8 cellular contexts compared by ENCODE assay signal in genomic region chr11:46347637-46348311, GRCh38. TPM values are rescaled to one million over a fixed set of nuclear protein-coding genes. Genes with fewer than 3 reads are reported as not detected.
DNase-seq lines count a peak whose midpoint lies in the region; ATAC-seq and TF ChIP-seq lines count a peak whose summit lies in the region.

No MANE protein-coding gene starts in this region.

- H3K4ac ChIP-seq in trophoblast cell (ENCODE audit: low read depth, low read length) = peak overlapping the region; percentile 99

- H3K9ac ChIP-seq in trophoblast cell (ENCODE audit: low read length) = peak overlapping the region; percentile 83

- peak overlapping the region; percentile 67 for H4K8ac ChIP-seq in trophoblast cell (ENCODE audit: low read depth, low read length)

- H3K36me3 ChIP-seq in H7 (replicated peaks; ENCODE audit: control insufficient read depth, insufficient read depth, low read length) (no peaks in the 10 kb centered on the region; the same call in none of the 2 replicates), trophoblast cell (ENCODE audit: control insufficient read depth in 1 of 2, insufficient read depth in 2 of 2, low read length in 2 of 2) (peaks cover 0 to 2% of the 10 kb centered on the region in 2 experiments)

- H3K4me1 ChIP-seq in trophoblast cell (ENCODE audit: control insufficient read depth in 1 of 2, insufficient read depth in 2 of 2, low read length in 2 of 2) = peaks cover 34 to 41% of the 10 kb centered on the region in 2 experiments

- peaks cover 69% of the 10 kb centered on the region for H3K4me1 Mint-ChIP-seq in activated CD4-positive, alpha-beta T cell treated with anti-CD3 and anti-CD28 coated beads, Interleukin-2, amount 10 ng/mL, durations not matched to agents 24 days and 14 days

- peak overlapping the region; percentile 97 for H3K14ac ChIP-seq in trophoblast cell (ENCODE audit: low read length)

- peak overlapping the region; percentile 80 for H3K4me3 ChIP-seq in H7 (ENCODE audit: insufficient read depth, low read depth, low read length)
- H3K4me3 ChIP-seq in fibroblast of mammary gland (ENCODE audit: control insufficient read depth, low read depth, low read length) = peak overlapping the region; percentile 81
- peak overlapping the region; percentile 92 for H3K4me3 ChIP-seq in trophoblast cell (ENCODE audit: low read depth, low read length)

- peak overlapping the region; percentile 93 for H2AK5ac ChIP-seq in trophoblast cell (ENCODE audit: low read length)

- H3K79me2 ChIP-seq in trophoblast cell (ENCODE audit: control insufficient read depth, insufficient read depth, low read length, poor library complexity) = peaks cover 20% of the 10 kb centered on the region

- no peak for TF ChIP-seq CTCF in fibroblast of mammary gland (conservative IDR thresholded peaks at IDR 0.05; ENCODE audit: control insufficient read depth, insufficient read depth, low read depth, low read length)

- no peak overlapping the region for H3K27ac ChIP-seq in trophoblast cell (ENCODE audit: low read depth, low read length)

- H2AFZ ChIP-seq in trophoblast cell (ENCODE audit: insufficient read depth, low read length, poor library complexity) = peak overlapping the region; percentile 73

- H3K36me3 Mint-ChIP-seq in activated CD4-positive, alpha-beta T cell treated with anti-CD3 and anti-CD28 coated beads, Interleukin-2, amount 10 ng/mL, durations not matched to agents 24 days and 14 days (ENCODE audit: low read depth) = peaks cover 4% of the 10 kb centered on the region

- peak overlapping the region; percentile 91 for H3K27ac Mint-ChIP-seq in activated CD4-positive, alpha-beta T cell treated with anti-CD3 and anti-CD28 coated beads, Interleukin-2, amount 10 ng/mL, durations not matched to agents 24 days and 14 days

- intact Hi-C loops in activated CD4-positive, alpha-beta T cell treated with anti-CD3 and anti-CD28 coated beads, Interleukin-2, amount 10 ng/mL, durations not matched to agents 24 days and 14 days (cut with micrococcal nuclease) = loop anchor here (1.0 to 10.0 kb wide), 4 partner anchors 14 to 503 kb away; partner anchors contain the start of genes CRY2 and PHF21A

- peaks cover 2% of the 10 kb centered on the region for H3K9me3 ChIP-seq in trophoblast cell (ENCODE audit: insufficient read depth, low read depth, low read length)

- H4K91ac ChIP-seq in trophoblast cell (ENCODE audit: low read depth, low read length) = peak overlapping the region; percentile 67

- no peak for ATAC-seq in GM19023 (IDR thresholded peaks at IDR 0.05; ENCODE audit: unreplicated experiment)
- ATAC-seq in GM18867 (IDR thresholded peaks at IDR 0.05; ENCODE audit: unreplicated experiment) = no peak

- no peak overlapping the region for H3K23ac ChIP-seq in trophoblast cell (ENCODE audit: low read length)

- H3K18ac ChIP-seq in trophoblast cell (ENCODE audit: low read length) = peak overlapping the region; percentile 91

- DNase-seq in AG08395 (ENCODE audit: low spot score) (peak; percentile 20), H7 (no peak), fibroblast of mammary gland (ENCODE audit: low read depth) (no peak), trophoblast cell (no peak)
- DNase-seq in activated CD4-positive, alpha-beta T cell treated with anti-CD3 and anti-CD28 coated beads, Interleukin-2, amount 10 ng/mL, durations not matched to agents 24 days and 14 days = peak; percentile 71
- DNase-seq in stimulated activated CD4-positive, alpha-beta T cell treated with anti-CD3 and anti-CD28 coated beads, Interleukin-4, amount 100 ng/mL, for 4 hours = no peak

- H2BK5ac ChIP-seq in trophoblast cell (ENCODE audit: low read depth, low read length, poor library complexity) = peak overlapping the region; percentile 29

- H3K27me3 ChIP-seq in H7 (ENCODE audit: control insufficient read depth, insufficient read depth, low read length) = no peaks in the 10 kb centered on the region
- H3K27me3 ChIP-seq in trophoblast cell (ENCODE audit: insufficient read depth, low read length) = no peaks in the 10 kb centered on the region

- H3K9me3 Mint-ChIP-seq in activated CD4-positive, alpha-beta T cell treated with anti-CD3 and anti-CD28 coated beads, Interleukin-2, amount 10 ng/mL, durations not matched to agents 24 days and 14 days = no peaks in the 10 kb centered on the region

- peaks cover 24% of the 10 kb centered on the region for H3K79me1 ChIP-seq in trophoblast cell (ENCODE audit: low read length)

- H3K4me2 ChIP-seq in trophoblast cell (ENCODE audit: low read length) = peak overlapping the region; percentile 88

- no peaks in the 10 kb centered on the region for H3K27me3 Mint-ChIP-seq in activated CD4-positive, alpha-beta T cell treated with anti-CD3 and anti-CD28 coated beads, Interleukin-2, amount 10 ng/mL, durations not matched to agents 24 days and 14 days

- H2BK120ac ChIP-seq in trophoblast cell (ENCODE audit: insufficient read depth, low read length, poor library complexity) = peak overlapping the region; percentile 70

- H2BK12ac ChIP-seq in trophoblast cell (ENCODE audit: low read length) = no peak overlapping the region

- no CpG with 5 or more reads among the region's 63 CpGs for WGBS in trophoblast cell (ENCODE audit: extremely low coverage, insufficient coverage, insufficient read length)

- peak overlapping the region; percentile 88 for H3K4me3 Mint-ChIP-seq in activated CD4-positive, alpha-beta T cell treated with anti-CD3 and anti-CD28 coated beads, Interleukin-2, amount 10 ng/mL, durations not matched to agents 24 days and 14 days

- H4K12ac ChIP-seq in trophoblast cell (ENCODE audit: low read depth, low read length) = peak overlapping the region; percentile 72

RNA-seq across cellular contexts. Expression of gene DGKZ, which starts 0.5 kb away (rescaled TPM):
- total RNA-seq in H7 (2014; rRNA removed; shearing (Covaris generic)) = 80.8 and 109 TPM in 2 replicates
- 87.4 and 94.7 TPM in 2 replicates for total RNA-seq in activated CD4-positive, alpha-beta T cell treated with anti-CD3 and anti-CD28 coated beads, Interleukin-2, amount 10 ng/mL, durations not matched to agents 24 days and 14 days
- 79.6 and 80.8 TPM in 2 replicates for polyA plus RNA-seq in trophoblast cell (2013)

RNA-seq across cellular contexts. Expression of gene MDK, which starts 33.7 kb away (rescaled TPM):
- total RNA-seq in H7 (2014; rRNA removed; shearing (Covaris generic)) = 672 and 771 TPM in 2 replicates
- 5.4 and 7.1 TPM in 2 replicates for total RNA-seq in activated CD4-positive, alpha-beta T cell treated with anti-CD3 and anti-CD28 coated beads, Interleukin-2, amount 10 ng/mL, durations not matched to agents 24 days and 14 days
- polyA plus RNA-seq in trophoblast cell (2013) = 2,817 and 2,859 TPM in 2 replicates

RNA-seq across cellular contexts. Expression of gene CHRM4, which starts 43.8 kb away (rescaled TPM):
- 0.14 TPM in 1 of 2 replicates, not detected in the other for total RNA-seq in H7 (2014; rRNA removed; shearing (Covaris generic))
- 0.80 and 0.84 TPM in 2 replicates for total RNA-seq in activated CD4-positive, alpha-beta T cell treated with anti-CD3 and anti-CD28 coated beads, Interleukin-2, amount 10 ng/mL, durations not matched to agents 24 days and 14 days
- 0.40 and 0.57 TPM in 2 replicates for polyA plus RNA-seq in trophoblast cell (2013)

Comparison
In these comparisons a context has a peak if more than half of its experiments do, and no peak if none do; other contexts are left out.
1. DNase-seq: peak in AG08395 (single experiment) and activated CD4-positive, alpha-beta T cell treated with anti-CD3 and anti-CD28 coated beads, Interleukin-2, amount 10 ng/mL, durations not matched to agents 24 days and 14 days (single experiment); none in H7 (single experiment), fibroblast of mammary gland (single experiment), trophoblast cell (0 of 2) and stimulated activated CD4-positive, alpha-beta T cell treated with anti-CD3 and anti-CD28 coated beads, Interleukin-4, amount 100 ng/mL, for 4 hours (0 of 2).
2. RNA of gene MDK, which starts 33.7 kb away (total RNA-seq): 672 to 771 TPM in H7; 5.4 to 7.1 TPM in activated CD4-positive, alpha-beta T cell treated with anti-CD3 and anti-CD28 coated beads, Interleukin-2, amount 10 ng/mL, durations not matched to agents 24 days and 14 days; every median in the first group is over 10 times any median in the second.
3. Peak in every context shown above with its lines, with median percentiles within 50 percentile points of each other: H3K4me3 ChIP-seq.